11 cellular contexts compared by ENCODE assay signal in the genomic region with DNA sequence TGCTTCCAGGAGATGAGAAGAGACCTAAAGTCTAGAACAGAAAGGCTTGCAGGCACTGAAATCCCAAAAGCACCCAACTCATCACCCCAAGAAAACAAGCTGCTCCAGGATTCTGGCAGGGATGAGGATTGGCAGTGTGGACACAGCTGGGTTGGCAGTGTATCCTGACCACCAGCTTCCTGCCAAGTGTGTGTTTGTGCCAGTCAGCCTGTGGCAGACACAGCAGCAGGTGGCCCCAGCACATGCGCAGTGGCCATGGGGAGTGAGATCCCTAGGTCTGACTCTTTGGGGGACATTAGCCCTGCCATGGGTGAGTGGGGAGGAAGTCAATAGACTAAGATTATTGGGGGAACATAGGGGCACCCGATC. TPM values are rescaled to one million over a fixed set of nuclear protein-coding genes. Genes with fewer than 3 reads are reported as not detected.
DNase-seq lines count a peak whose midpoint lies in the region; ATAC-seq and TF ChIP-seq lines count a peak whose summit lies in the region.
"Had no signal": no experiment of that assay in that cellular context is flagged by ENCODE, and none has a peak within 500 bp of the region (broad histone marks: within the 10 kb centered on the region; RNA-seq: fewer than 3 reads in every experiment).

No MANE protein-coding gene starts in this region.

- H3K27me3 ChIP-seq in SK-N-SH (ENCODE audit: insufficient read depth) (no peaks in the 10 kb centered on the region), gastrocnemius medialis (no peaks in the 10 kb centered on the region)

- H2AFZ ChIP-seq in SK-N-SH (ENCODE audit: low read depth), result no peak overlapping the region

- no peak for TF ChIP-seq EP300 in SK-N-SH (IDR thresholded peaks at IDR 0.05; ENCODE audit: borderline replicate concordance in 1 of 2, low read depth in 1 of 2, low read length in 1 of 2)

- peak; percentile 11 for ATAC-seq in SK-N-SH treated with all-trans-retinoic acid at 6 μM for 48 hours
- peak; percentile 71 for ATAC-seq in Right ventricle myocardium inferior
- peak; percentile 91 to 94 for ATAC-seq in gastrocnemius medialis
- no peak for ATAC-seq in GM18861 (IDR thresholded peaks at IDR 0.05; ENCODE audit: unreplicated experiment)

- no peak for TF ChIP-seq POLR2A in gastrocnemius medialis (IDR thresholded peaks at IDR 0.05)

- intact Hi-C loops in Right ventricle myocardium inferior (cut with DNase I), result loop anchor here (10.0 kb wide), 1 partner anchor 135 kb away; no protein-coding TSS in a partner anchor
- intact Hi-C loops in gastrocnemius medialis (cut with DNase I; ENCODE audit: low total_unique reads), result no loop called here

- no peaks in the 10 kb centered on the region for H3K79me2 ChIP-seq in SK-N-SH (ENCODE audit: insufficient read depth)

- H4K20me1 ChIP-seq in SK-N-SH (ENCODE audit: insufficient read depth), result no peaks in the 10 kb centered on the region

- H3K4me2 ChIP-seq in SK-N-SH, result no peak overlapping the region

- H3K9me3 ChIP-seq in SK-N-SH, result no peaks in the 10 kb centered on the region
- no peaks in the 10 kb centered on the region for H3K9me3 ChIP-seq in gastrocnemius medialis
- H3K9me3 ChIP-seq: lower lobe of right lung had no signal

- in situ Hi-C loops in gastrocnemius medialis (cut with MboI; ENCODE audit: low sequenced_read_pairs in 4 of 4) (loop anchor here in 2 of 4 donors (25.0 kb wide), 1 partner anchor 337 kb away; a partner anchor contains a TSS), KBM-7 (cut with MboI; ENCODE audit: low pct_unique_long_range_greater_than_20kb, low sequenced_read_pairs) (no loop called here)

- DNase-seq in SK-N-SH (no peak), RPMI8226 (peak; percentile 86), Right ventricle myocardium inferior (ENCODE audit: missing footprints) (no peak), gastrocnemius medialis (peak; percentile 83 to 94), NCI-H226 (no peak), KBM-7 (no peak)
- DNase-seq: activated CD4-positive, CD25-positive, alpha-beta regulatory T cell treated with anti-CD3 and anti-CD28 coated beads, Interleukin-2, amount 50 U/mL, for 72 hours; lower lobe of right lung; NCI-H2171 treated with DMSO at 0.1 percent for 48 hours had no signal

- H3K4me1 ChIP-seq in SK-N-SH (ENCODE audit: control insufficient read depth in 1 of 2, insufficient read depth in 2 of 2, low read depth in 1 of 2, low read length in 1 of 2) (peaks cover 0 to 10% of the 10 kb centered on the region in 2 experiments; a peak in 1 of 4 replicates), gastrocnemius medialis (peaks cover 21 to 40% of the 10 kb centered on the region in 2 donors)

- peaks cover 16% of the 10 kb centered on the region for H3F3A ChIP-seq in SK-N-SH (replicated peaks; ENCODE audit: insufficient read depth)

- 83% methylated on average over 2 of the region's 2 CpGs for WGBS in SK-N-SH (ENCODE audit: low lambda C conversion rate)

- CTCF ChIA-PET in SK-N-SH (lab: Yijun Ruan, JAX), result interaction anchor here (0.7 to 1.0 kb wide), 2 partner anchors 9 to 16 kb away, joined by 3 to 4 read pairs; a partner anchor contains a TSS

- H3K27ac ChIP-seq in SK-N-SH (ENCODE audit: low read depth in 2 of 2, low read length in 1 of 2), result no peak overlapping the region
- peak overlapping the region; percentile 76 to 100 (median 92) for H3K27ac ChIP-seq in gastrocnemius medialis
- H3K27ac ChIP-seq: lower lobe of right lung had no signal

- H3K9me2 ChIP-seq in SK-N-SH, result no peaks in the 10 kb centered on the region

- H3K36me3 ChIP-seq in SK-N-SH (replicated peaks in 1 of 2; ENCODE audit: control insufficient read depth in 1 of 2, insufficient read depth in 2 of 2, low read length in 1 of 2) (peaks cover 13 to 17% of the 10 kb centered on the region in 2 experiments), gastrocnemius medialis (peaks cover 0 to 19% of the 10 kb centered on the region in 2 donors)

- POLR2A ChIA-PET in SK-N-SH (lab: Yijun Ruan, JAX), result interaction anchor here (6.4 kb wide), 1 partner anchor 15 kb away, joined by 32 read pairs; a partner anchor contains a TSS

- H3K9ac ChIP-seq in SK-N-SH, result no peak overlapping the region

- TF ChIP-seq CTCF in SK-N-SH (IDR thresholded peaks at IDR 0.05) (no peak), gastrocnemius medialis (IDR thresholded peaks at IDR 0.05 in 4 of 5, conservative IDR thresholded peaks at IDR 0.05 in 1 of 5) (no peak)

- TF ChIP-seq RAD21 in SK-N-SH (IDR thresholded peaks at IDR 0.05; ENCODE audit: low read length), result no peak

- H3K4me3 ChIP-seq in SK-N-SH (ENCODE audit: low read depth in 2 of 2, low read length in 1 of 2) (no peak overlapping the region), gastrocnemius medialis (no peak overlapping the region)
- H3K4me3 ChIP-seq: lower lobe of right lung had no signal

TF ChIP-seq in SK-N-SH treated with all-trans-retinoic acid at 6 μM for 48 hours, 23 proteins besides CTCF, POLR2A, EP300 and RAD21 (continues in another document):
- TF ChIP-seq ARNTL (CRISPR knock-in tag; IDR thresholded peaks at IDR 0.05; ENCODE audit: borderline replicate concordance, low read depth), result no peak
- no peak for TF ChIP-seq ZNF565 (CRISPR knock-in tag; conservative IDR thresholded peaks at IDR 0.05; ENCODE audit: low read depth)
- TF ChIP-seq, protein P1, sequence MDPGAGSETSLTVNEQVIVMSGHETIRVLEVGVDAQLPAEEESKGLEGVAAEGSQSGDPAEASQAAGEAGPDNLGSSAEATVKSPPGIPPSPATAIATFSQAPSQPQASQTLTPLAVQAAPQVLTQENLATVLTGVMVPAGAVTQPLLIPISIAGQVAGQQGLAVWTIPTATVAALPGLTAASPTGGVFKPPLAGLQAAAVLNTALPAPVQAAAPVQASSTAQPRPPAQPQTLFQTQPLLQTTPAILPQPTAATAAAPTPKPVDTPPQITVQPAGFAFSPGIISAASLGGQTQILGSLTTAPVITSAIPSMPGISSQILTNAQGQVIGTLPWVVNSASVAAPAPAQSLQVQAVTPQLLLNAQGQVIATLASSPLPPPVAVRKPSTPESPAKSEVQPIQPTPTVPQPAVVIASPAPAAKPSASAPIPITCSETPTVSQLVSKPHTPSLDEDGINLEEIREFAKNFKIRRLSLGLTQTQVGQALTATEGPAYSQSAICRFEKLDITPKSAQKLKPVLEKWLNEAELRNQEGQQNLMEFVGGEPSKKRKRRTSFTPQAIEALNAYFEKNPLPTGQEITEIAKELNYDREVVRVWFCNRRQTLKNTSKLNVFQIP (CRISPR knock-in tag; IDR thresholded peaks at IDR 0.05; ENCODE audit: borderline replicate concordance, low read depth), result no peak
- TF ChIP-seq ESRRG (CRISPR knock-in tag; IDR thresholded peaks at IDR 0.05), result no peak
- no peak for TF ChIP-seq ZNF8 (CRISPR knock-in tag; IDR thresholded peaks at IDR 0.05)
- TF ChIP-seq OSR1 (CRISPR knock-in tag; IDR thresholded peaks at IDR 0.05), result no peak
- TF ChIP-seq ZFP3 (CRISPR knock-in tag; IDR thresholded peaks at IDR 0.05), result no peak
- TF ChIP-seq SNAI2 (CRISPR knock-in tag; IDR thresholded peaks at IDR 0.05), result no peak

TF ChIP-seq in SK-N-SH, 30 proteins besides CTCF, POLR2A, EP300 and RAD21 (continues in another document):
- TF ChIP-seq GABPA (IDR thresholded peaks at IDR 0.05; ENCODE audit: low read depth) (no peak), NFIC (IDR thresholded peaks at IDR 0.05; ENCODE audit: borderline replicate concordance) (no peak), CHD2 (IDR thresholded peaks at IDR 0.05; ENCODE audit: low read length, partially characterized antibody) (no peak), FOXM1 (IDR thresholded peaks at IDR 0.05; ENCODE audit: low read depth) (no peak), SIN3A (IDR thresholded peaks at IDR 0.05; ENCODE audit: borderline replicate concordance, low read depth, low read length) (no peak), RCOR1 (IDR thresholded peaks at IDR 0.05; ENCODE audit: low read length) (no peak), TEAD4 (IDR thresholded peaks at IDR 0.05; ENCODE audit: borderline replicate concordance, insufficient read depth) (no peak), YY1 (IDR thresholded peaks at IDR 0.05; ENCODE audit: low read depth) (no peak), FOSL2 (IDR thresholded peaks at IDR 0.05; ENCODE audit: borderline replicate concordance, low read depth) (no peak), NRF1 (IDR thresholded peaks at IDR 0.05; ENCODE audit: low read depth, low read length) (no peak), ELF1 (IDR thresholded peaks at IDR 0.05) (no peak), FOXJ3 (CRISPR knock-in tag; IDR thresholded peaks at IDR 0.05) (no peak), MEF2A (IDR thresholded peaks at IDR 0.05; ENCODE audit: borderline replicate concordance, low read depth) (no peak), SMC3 (IDR thresholded peaks at IDR 0.05; ENCODE audit: low read depth, low read length) (no peak)

RNA-seq across cellular contexts. Expression of a gene that starts 8.7 kb away (rescaled TPM):
- 57.6 and 61.7 TPM in 2 replicates for polyA plus RNA-seq in SK-N-SH (2012; rRNA removed)
- 56.7 and 57.6 TPM in 2 replicates for polyA plus RNA-seq in SK-N-SH (2012; cell fraction: cytosol; rRNA removed)
- polyA plus RNA-seq in SK-N-SH (2012; cell fraction: nucleus; rRNA removed), result 41.7 and 45.5 TPM in 2 replicates
- total RNA-seq in Right ventricle myocardium inferior (64.0 TPM), gastrocnemius medialis (100 to 1,000 TPM in 1 of 4 donors, 10 to 100 TPM in 3; 64.0 to 127 (median 90.0) TPM)

RNA-seq across cellular contexts. Expression of a gene that starts 16.0 kb away (rescaled TPM):
- 76.7 and 84.9 TPM in 2 replicates for polyA plus RNA-seq in SK-N-SH (2012; rRNA removed)
- polyA plus RNA-seq in SK-N-SH (2012; cell fraction: cytosol; rRNA removed), result 63.8 and 71.2 TPM in 2 replicates
- 96.8 and 111 TPM in 2 replicates for polyA plus RNA-seq in SK-N-SH (2012; cell fraction: nucleus; rRNA removed)
- total RNA-seq in Right ventricle myocardium inferior, result 72.1 TPM
- total RNA-seq in gastrocnemius medialis, result 10 to 100 TPM; 49.5 to 73.4 (median 59.1) TPM

RNA-seq across cellular contexts. Expression of a gene that starts 20.9 kb away (rescaled TPM):
- 189 and 236 TPM in 2 replicates for polyA plus RNA-seq in SK-N-SH (2012; rRNA removed)
- 221 and 224 TPM in 2 replicates for polyA plus RNA-seq in SK-N-SH (2012; cell fraction: cytosol; rRNA removed)
- 123 and 180 TPM in 2 replicates for polyA plus RNA-seq in SK-N-SH (2012; cell fraction: nucleus; rRNA removed)
- 60.4 TPM for total RNA-seq in Right ventricle myocardium inferior
- total RNA-seq in gastrocnemius medialis, result 100 to 1,000 TPM; 110 to 138 (median 117) TPM

RNA-seq across cellular contexts. Expression of a gene that starts 21.6 kb away (rescaled TPM):
- 0.18 TPM in 1 of 2 replicates, not detected in the other for polyA plus RNA-seq in SK-N-SH (2012; rRNA removed)
- polyA plus RNA-seq in SK-N-SH (2012; cell fraction: cytosol; rRNA removed), result 0.10 and 0.14 TPM in 2 replicates
- polyA plus RNA-seq in SK-N-SH (2012; cell fraction: nucleus; rRNA removed), result 0.11 and 0.21 TPM in 2 replicates
- 2,065 TPM for total RNA-seq in Right ventricle myocardium inferior
- total RNA-seq in gastrocnemius medialis, result 100 to 1,000 TPM; 390 to 932 (median 616) TPM

RNA-seq across cellular contexts. Expression of a gene that starts 22.5 kb away (rescaled TPM):
- 12.3 and 17.1 TPM in 2 replicates for polyA plus RNA-seq in SK-N-SH (2012; rRNA removed)
- 11.4 and 14.2 TPM in 2 replicates for polyA plus RNA-seq in SK-N-SH (2012; cell fraction: cytosol; rRNA removed)
- polyA plus RNA-seq in SK-N-SH (2012; cell fraction: nucleus; rRNA removed), result 41.5 and 44.3 TPM in 2 replicates
- total RNA-seq in Right ventricle myocardium inferior (155 TPM), gastrocnemius medialis (100 to 1,000 TPM; 113 to 237 (median 159) TPM)

Comparison
In these comparisons a context has a peak if more than half of its experiments do, and no peak if none do; other contexts are left out.
1. DNase-seq: peak in RPMI8226 (single experiment) and gastrocnemius medialis (2 of 2); none in SK-N-SH (single experiment), Right ventricle myocardium inferior (single experiment), NCI-H226 (single experiment) and KBM-7 (single experiment).
2. H3K27ac ChIP-seq: peak in gastrocnemius medialis (4 of 4); none in SK-N-SH (0 of 2).